In genomic region chr10:34768261-34768971, GRCh38 we compare ENCODE assay signal across 11 cellular contexts. TPM values are rescaled to one million over a fixed set of nuclear protein-coding genes. Genes with fewer than 3 reads are reported as not detected.
DNase-seq lines count a peak whose midpoint lies in the region; ATAC-seq and TF ChIP-seq lines count a peak whose summit lies in the region.
"Had no signal": no experiment of that assay in that cellular context is flagged by ENCODE, and none has a peak within 500 bp of the region (broad histone marks: within the 10 kb centered on the region; RNA-seq: fewer than 3 reads in every experiment).

No MANE protein-coding gene starts in this region.

- H3K4me1 ChIP-seq in PC-3 (ENCODE audit: insufficient read depth, low read length) = peaks cover 18% of the 10 kb centered on the region
- H3K4me1 ChIP-seq in gastroesophageal sphincter = peaks cover 4 to 99% (median 21%) of the 10 kb centered on the region in 3 donors
- H3K4me1 ChIP-seq in psoas muscle = peaks cover 74% of the 10 kb centered on the region
- peaks cover 10% of the 10 kb centered on the region for H3K4me1 ChIP-seq in BE2C

- no peaks in the 10 kb centered on the region for H3K9me2 ChIP-seq in PC-3 (replicated peaks; ENCODE audit: low read length)

- POLR2A ChIA-PET in PC-3 (lab: Charles Lee; ENCODE audit: unreplicated experiment) = interaction anchor here (0.6 to 1.0 kb wide), 3 partner anchors 10 to 48 kb away, joined by 3 to 13 read pairs (median 10); no protein-coding TSS in a partner anchor

- H4K20me1 ChIP-seq in PC-3 (ENCODE audit: low read length) = 0 out of 2 replicates have a peak, but pooled peaks cover 3% of the 10 kb centered on the region

- ATAC-seq in PC-3 (peak; percentile 100), gastroesophageal sphincter (peak; percentile 91), psoas muscle (peak; percentile 97 to 99 (median 98)), HG03196 (IDR thresholded peaks at IDR 0.05; ENCODE audit: unreplicated experiment) (no peak)

- DNase-seq in G401 (ENCODE audit: low spot score) = peak; percentile 9
- peak; percentile 99 for DNase-seq in PC-3
- peak; percentile 77 to 91 for DNase-seq in psoas muscle
- no peak for DNase-seq in NCI-H2029 (lab: John Stamatoyannopoulos, UW)
- DNase-seq in HFFc6 = no peak
- DNase-seq in BE2C = no peak
- DNase-seq: activated CD4-positive, alpha-beta T cell treated with anti-CD3 and anti-CD28 coated beads, Interleukin-2, amount 50 U/mL, for 48 hours; NCI-H526 had no signal

- H3K4me3 ChIP-seq in PC-3 (ENCODE audit: low read length) (peak overlapping the region; percentile 41), gastroesophageal sphincter (no peak overlapping the region), psoas muscle (peak overlapping the region; percentile 50), BE2C (ENCODE audit: low read depth, low read length) (no peak overlapping the region)
- H3K4me3 ChIP-seq: uterus had no signal

- H3K27me3 Mint-ChIP-seq in HFFc6 (ENCODE audit: insufficient read depth) = no peaks in the 10 kb centered on the region

- no peaks in the 10 kb centered on the region for H3K9me3 Mint-ChIP-seq in HFFc6

- in situ Hi-C loops in G401 (cut with HindIII; ENCODE audit: low sequenced_read_pairs) = no loop called here

- H3K79me2 ChIP-seq in PC-3 (ENCODE audit: low read length) = peaks cover 97% of the 10 kb centered on the region

- no TSS peak for BruUV-seq in PC-3 (replicated peaks; lab: Mats Ljungman, UMichigan)

- 90 to 94% methylated on average over 8 of the region's 15 CpGs for WGBS in gastroesophageal sphincter (ENCODE audit: low coverage in 1 of 2), 2 donors
- 57 to 63% (median 58%) methylated on average over 15 of the region's 15 CpGs for WGBS in psoas muscle, 3 donors

- peak overlapping the region; percentile 68 for H3K4me2 ChIP-seq in PC-3 (ENCODE audit: low read length)

- H2AFZ ChIP-seq in PC-3 (ENCODE audit: low read length) = peak overlapping the region; percentile 50

- TF ChIP-seq POLR2A in gastroesophageal sphincter (IDR thresholded peaks at IDR 0.05) = no peak

- H3K4me3 Mint-ChIP-seq in HFFc6 = no peak overlapping the region

- no peak overlapping the region for H3K27ac Mint-ChIP-seq in HFFc6

- 0 out of 2 replicates have a peak, but pooled peaks cover 4% of the 10 kb centered on the region for H3K36me3 Mint-ChIP-seq in HFFc6 (ENCODE audit: low read depth)

- intact Hi-C loops in PC-3 (cut with micrococcal nuclease) (loop anchor here (1.0 to 2.0 kb wide), 2 partner anchors 10 to 36 kb away; no protein-coding TSS in a partner anchor), psoas muscle (cut with DNase I) (no loop called here)

- no peaks in the 10 kb centered on the region for H3K9me3 ChIP-seq in PC-3 (ENCODE audit: low read length)
- H3K9me3 ChIP-seq in gastroesophageal sphincter = no peaks in the 10 kb centered on the region
- H3K9me3 ChIP-seq in psoas muscle = no peaks in the 10 kb centered on the region
- no peaks in the 10 kb centered on the region for H3K9me3 ChIP-seq in BE2C
- H3K9me3 ChIP-seq: uterus had no signal

- no peaks in the 10 kb centered on the region for H3F3A ChIP-seq in PC-3 (ENCODE audit: low read length, unreplicated experiment)

- H3K27ac ChIP-seq in PC-3 (ENCODE audit: low read length) = peak overlapping the region; percentile 67
- H3K27ac ChIP-seq in gastroesophageal sphincter = peak overlapping the region in 3 of 4 donors; percentile 38 to 52 (median 52)
- peak overlapping the region; percentile 76 for H3K27ac ChIP-seq in psoas muscle
- H3K27ac ChIP-seq: uterus had no signal

- CTCF ChIA-PET in PC-3 (lab: Charles Lee) = interaction anchor here (1.2 to 1.4 kb wide), 2 partner anchors 48 to 102 kb away, joined by 3 to 5 read pairs; no protein-coding TSS in a partner anchor

- H3K27me3 ChIP-seq in PC-3 (ENCODE audit: low read length) = no peaks in the 10 kb centered on the region
- no peaks in the 10 kb centered on the region for H3K27me3 ChIP-seq in gastroesophageal sphincter
- no peaks in the 10 kb centered on the region for H3K27me3 ChIP-seq in psoas muscle (ENCODE audit: insufficient read depth in 3 of 3, low read length in 2 of 3)
- no peaks in the 10 kb centered on the region for H3K27me3 ChIP-seq in BE2C
- H3K27me3 ChIP-seq: uterus had no signal

- H3K36me3 ChIP-seq in PC-3 (ENCODE audit: low read depth, low read length) (no peaks in the 10 kb centered on the region), gastroesophageal sphincter (no peaks in the 10 kb centered on the region), psoas muscle (ENCODE audit: insufficient read depth in 1 of 2, low read depth in 1 of 2) (no peaks in the 10 kb centered on the region), BE2C (no peaks in the 10 kb centered on the region)
- H3K36me3 ChIP-seq: uterus had no signal

- no peak for TF ChIP-seq EP300 in gastroesophageal sphincter (IDR thresholded peaks at IDR 0.05)

- no peak for TF ChIP-seq CTCF in PC-3 (conservative IDR thresholded peaks at IDR 0.05; ENCODE audit: low read depth, low read length)
- no peak for TF ChIP-seq CTCF in gastroesophageal sphincter (IDR thresholded peaks at IDR 0.05)
- TF ChIP-seq CTCF in psoas muscle (IDR thresholded peaks at IDR 0.05) = no peak
- TF ChIP-seq CTCF in HFFc6 (IDR thresholded peaks at IDR 0.05) = no peak
- TF ChIP-seq CTCF in BE2C (IDR thresholded peaks at IDR 0.05; ENCODE audit: low read depth, low read length) = no peak

- peak overlapping the region; percentile 46 for H3K9ac ChIP-seq in PC-3 (ENCODE audit: low read length)

- peaks cover 23% of the 10 kb centered on the region for H3K4me1 Mint-ChIP-seq in HFFc6 (ENCODE audit: low read depth)

RNA-seq across cellular contexts. Expression of gene PARD3, which starts 46.7 kb away (rescaled TPM):
- total RNA-seq in G401 (2014; rRNA removed; shearing (Covaris generic)) = 55.1 and 61.9 TPM in 2 replicates
- total RNA-seq in PC-3 (2014; rRNA removed) = 149 and 154 TPM in 2 replicates
- 100 to 1,000 TPM; 101 to 127 (median 115) TPM for total RNA-seq in gastroesophageal sphincter
- total RNA-seq in psoas muscle = 10 to 100 TPM; 52.7 to 84.4 (median 63.3) TPM
- polyA plus RNA-seq in psoas muscle = 10 to 100 TPM; 20.2 to 53.4 (median 29.0) TPM
- total RNA-seq in HFFc6 (2021; fragmentation: NEBNext Ultra II Directional; extraction: Animal tissue kit (Norgen Biotek cat#: 25700)) = 10 to 100 TPM; 19.9 to 24.3 (median 23.1) TPM
- polyA plus RNA-seq in BE2C (2012; ENCODE audit: insufficient read depth, insufficient read length, low read depth) = 12.6 TPM

Comparison
In these comparisons a context has a peak if more than half of its experiments do, and no peak if none do; other contexts are left out.
1. DNase-seq: peak in G401 (single experiment), PC-3 (single experiment) and psoas muscle (2 of 2); none in NCI-H2029 (single experiment), HFFc6 (single experiment) and BE2C (single experiment).
2. H3K4me3 ChIP-seq: peak in PC-3 (single experiment) and psoas muscle (single experiment); none in gastroesophageal sphincter (0 of 2) and BE2C (single experiment).
3. Peak in every context shown above with its lines, with median percentiles within 50 percentile points of each other: H3K27ac ChIP-seq.